1 cellular context compared by ENCODE assay signal in genomic region chr22:46638601-46639431, GRCh38.
TF ChIP-seq lines count a peak whose summit lies in the region.

No MANE protein-coding gene starts in this region.

TF ChIP-seq in HepG2, 621 proteins besides CTCF, POLR2A, EP300 and RAD21 (continued from another document and continues in another):
- TF ChIP-seq FOXP4 (CRISPR knock-in tag; IDR thresholded peaks at IDR 0.05) (peak; percentile 49; the same call in 1 of the 2 replicates), ZBTB46 (CRISPR knock-in tag; IDR thresholded peaks at IDR 0.05; ENCODE audit: borderline replicate concordance) (no peak), ARID4A (CRISPR knock-in tag; IDR thresholded peaks at IDR 0.05; ENCODE audit: borderline replicate concordance) (peak; percentile 85), MTA1 (CRISPR knock-in tag; IDR thresholded peaks at IDR 0.05; ENCODE audit: borderline replicate concordance) (peak; percentile 96), ZNF570 (CRISPR knock-in tag; IDR thresholded peaks at IDR 0.05; ENCODE audit: borderline replicate concordance) (no peak), ZFP90 (CRISPR knock-in tag; IDR thresholded peaks at IDR 0.05; ENCODE audit: borderline replicate concordance) (no peak; the same call in 1 of the 2 replicates), TERF1 (CRISPR knock-in tag; IDR thresholded peaks at IDR 0.05) (no peak), ZNF574 (CRISPR knock-in tag; IDR thresholded peaks at IDR 0.05) (peak; percentile 52; the same call in 1 of the 2 replicates), DR1 (CRISPR knock-in tag; IDR thresholded peaks at IDR 0.05) (no peak), CREBL2 (CRISPR knock-in tag; IDR thresholded peaks at IDR 0.05; ENCODE audit: borderline replicate concordance) (no peak), HNRNPH1 (optimal IDR thresholded peaks at IDR 0.05; ENCODE audit: low read depth, low read length) (no peak), ELF4 (CRISPR knock-in tag; IDR thresholded peaks at IDR 0.05; ENCODE audit: borderline replicate concordance) (no peak), ZNF619 (CRISPR knock-in tag; IDR thresholded peaks at IDR 0.05) (no peak), DRAP1 (CRISPR knock-in tag; IDR thresholded peaks at IDR 0.05) (no peak), ZHX2 (IDR thresholded peaks at IDR 0.05; ENCODE audit: low read depth) (peak; percentile 78; the same call in 1 of the 2 replicates), ZHX2 (CRISPR knock-in tag; IDR thresholded peaks at IDR 0.05; ENCODE audit: borderline replicate concordance) (no peak), SP140L (CRISPR knock-in tag; IDR thresholded peaks at IDR 0.05; ENCODE audit: borderline replicate concordance) (no peak), ZMYM4 (CRISPR knock-in tag; IDR thresholded peaks at IDR 0.05) (peak; percentile 77), CHD4 (IDR thresholded peaks at IDR 0.05; ENCODE audit: borderline replicate concordance, low read length) (peak; percentile 65; the same call in 1 of the 2 replicates), MAFG (CRISPR knock-in tag; IDR thresholded peaks at IDR 0.05) (no peak), ZNF235 (CRISPR knock-in tag; IDR thresholded peaks at IDR 0.05; ENCODE audit: borderline replicate concordance) (no peak), NFRKB (IDR thresholded peaks at IDR 0.05) (no peak), ZNF629 (CRISPR knock-in tag; conservative IDR thresholded peaks at IDR 0.05) (no peak), NPAS2 (CRISPR knock-in tag; IDR thresholded peaks at IDR 0.05; ENCODE audit: borderline replicate concordance) (no peak), ZNF253 (CRISPR knock-in tag; IDR thresholded peaks at IDR 0.05; ENCODE audit: borderline replicate concordance) (peak; percentile 43; the same call in 1 of the 2 replicates), GMEB2 (CRISPR knock-in tag; IDR thresholded peaks at IDR 0.05; ENCODE audit: low read depth) (no peak), MIER2 (CRISPR knock-in tag; IDR thresholded peaks at IDR 0.05) (0 out of 2 replicates have a peak, but pooled peaks have one; percentile 2), ATF1 (CRISPR knock-in tag; IDR thresholded peaks at IDR 0.05) (no peak), BRD4 (CRISPR knock-in tag; IDR thresholded peaks at IDR 0.05) (0 out of 2 replicates have a peak, but pooled peaks have one; percentile 64), KLF9 (CRISPR knock-in tag; IDR thresholded peaks at IDR 0.05; ENCODE audit: low read depth) (no peak), ATF2 (CRISPR knock-in tag; IDR thresholded peaks at IDR 0.05) (peak; percentile 84), ETV6 (CRISPR knock-in tag; conservative IDR thresholded peaks at IDR 0.05) (no peak)
